8 cellular contexts compared by ENCODE assay signal in the genomic region with DNA sequence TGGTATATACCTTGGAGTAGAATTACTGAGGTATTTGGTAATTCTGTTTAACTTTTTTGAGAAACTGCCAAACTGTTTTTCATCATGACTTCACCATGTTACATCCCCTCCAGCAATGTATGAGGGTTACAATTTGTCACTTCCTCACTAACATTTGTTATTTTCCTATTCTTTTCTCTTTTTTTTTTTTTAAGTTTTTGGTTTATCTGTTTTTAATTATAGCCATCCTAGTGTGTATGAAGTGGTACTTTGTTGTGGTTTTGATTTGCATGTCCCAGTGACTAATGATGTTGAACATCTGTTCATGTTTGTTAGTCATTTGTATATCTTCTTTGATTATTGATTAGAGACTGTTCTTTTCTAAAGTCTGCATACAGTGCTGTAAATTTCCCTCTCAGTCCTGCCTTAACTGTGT.
DNase-seq lines count a peak whose midpoint lies in the region; ATAC-seq and TF ChIP-seq lines count a peak whose summit lies in the region.

No MANE protein-coding gene starts in this region.

- no peak overlapping the region for H3K4me3 Mint-ChIP-seq in endothelial cell (ENCODE audit: unreplicated experiment)

- H4K20me1 ChIP-seq in KMS-11 (ENCODE audit: insufficient read depth) (no peaks in the 10 kb centered on the region), Karpas-422 (ENCODE audit: insufficient read depth, low read depth, low read length) (no peaks in the 10 kb centered on the region)

- no peaks in the 10 kb centered on the region for H3K36me3 Mint-ChIP-seq in endothelial cell (ENCODE audit: low read depth, unreplicated experiment)

- H3K4me2 ChIP-seq in KMS-11 (peak overlapping the region; percentile 42), Karpas-422 (ENCODE audit: low read depth, low read length, poor library complexity, severe bottlenecking) (no peak overlapping the region)

- H3K27ac Mint-ChIP-seq in endothelial cell (ENCODE audit: unreplicated experiment), result no peak overlapping the region

- no peak for TF ChIP-seq POLR2A in upper lobe of left lung (IDR thresholded peaks at IDR 0.05)

- peak; percentile 70 for ATAC-seq in GM18861 (IDR thresholded peaks at IDR 0.05; ENCODE audit: unreplicated experiment)
- ATAC-seq in upper lobe of left lung (ENCODE audit: low FRiP score in 2 of 2), result no peak

- TF ChIP-seq CTCF in HFF-Myc (IDR thresholded peaks at IDR 0.05; ENCODE audit: low read depth, low read length, missing control alignments) (no peak), KMS-11 (conservative IDR thresholded peaks at IDR 0.05; ENCODE audit: low read depth, low read length) (no peak), fibroblast of villous mesenchyme (IDR thresholded peaks at IDR 0.05; ENCODE audit: insufficient read depth, low read depth, low read length) (no peak), upper lobe of left lung (IDR thresholded peaks at IDR 0.05) (no peak), endothelial cell (IDR thresholded peaks at IDR 0.05; ENCODE audit: unreplicated experiment) (no peak)

- H3K9ac ChIP-seq in KMS-11, result no peak overlapping the region
- no peak overlapping the region for H3K9ac ChIP-seq in Karpas-422 (ENCODE audit: low read length)

- H3K4me1 Mint-ChIP-seq in endothelial cell (ENCODE audit: unreplicated experiment), result no peaks in the 10 kb centered on the region

- no peak overlapping the region for H3K4me3 ChIP-seq in HFF-Myc (replicated peaks; ENCODE audit: low read depth, low read length)
- H3K4me3 ChIP-seq in KMS-11 (IDR thresholded peaks at IDR 0.05; ENCODE audit: insufficient read depth, low read depth, low read length), result no peak overlapping the region
- no peak overlapping the region for H3K4me3 ChIP-seq in fibroblast of villous mesenchyme (ENCODE audit: low read depth, low read length)
- H3K4me3 ChIP-seq in upper lobe of left lung, result no peak overlapping the region
- no peak overlapping the region for H3K4me3 ChIP-seq in H7 (ENCODE audit: insufficient read depth, low read depth, low read length)
- no peak overlapping the region for H3K4me3 ChIP-seq in Karpas-422 (ENCODE audit: low read length)

- H2AFZ ChIP-seq in KMS-11 (ENCODE audit: low read depth), result no peak overlapping the region
- no peak overlapping the region for H2AFZ ChIP-seq in Karpas-422 (ENCODE audit: low read length)

- no peaks in the 10 kb centered on the region for H3K9me2 ChIP-seq in Karpas-422 (replicated peaks; ENCODE audit: insufficient read depth, low read length)

- TF ChIP-seq EP300 in upper lobe of left lung (IDR thresholded peaks at IDR 0.05), result no peak

- H3K4me1 ChIP-seq in KMS-11 (ENCODE audit: low read depth, poor library complexity, severe bottlenecking) (peaks cover 51% of the 10 kb centered on the region), upper lobe of left lung (no peaks in the 10 kb centered on the region), Karpas-422 (ENCODE audit: low read length) (peaks cover 42% of the 10 kb centered on the region)

- H3K36me3 ChIP-seq in KMS-11 (ENCODE audit: insufficient read depth) (no peaks in the 10 kb centered on the region), upper lobe of left lung (no peaks in the 10 kb centered on the region), H7 (replicated peaks; ENCODE audit: control insufficient read depth, insufficient read depth, low read length) (no peaks in the 10 kb centered on the region), Karpas-422 (ENCODE audit: insufficient read depth, low read length) (no peaks in the 10 kb centered on the region)

- H3K27ac ChIP-seq in KMS-11, result no peak overlapping the region
- H3K27ac ChIP-seq in upper lobe of left lung, result no peak overlapping the region
- no peak overlapping the region for H3K27ac ChIP-seq in Karpas-422 (ENCODE audit: low read length)

- H3K79me2 ChIP-seq in KMS-11 (ENCODE audit: insufficient read depth, low read depth) (peaks cover 18% of the 10 kb centered on the region; the same call in 1 of the 2 replicates), Karpas-422 (ENCODE audit: low read length) (peaks cover 71% of the 10 kb centered on the region)

- no peaks in the 10 kb centered on the region for H3K27me3 ChIP-seq in KMS-11 (ENCODE audit: insufficient read depth, low read depth)
- H3K27me3 ChIP-seq in upper lobe of left lung, result no peaks in the 10 kb centered on the region
- H3K27me3 ChIP-seq in H7 (ENCODE audit: control insufficient read depth, insufficient read depth, low read length), result no peaks in the 10 kb centered on the region
- no peaks in the 10 kb centered on the region for H3K27me3 ChIP-seq in Karpas-422 (ENCODE audit: low read length)

- no peaks in the 10 kb centered on the region for H3K9me3 ChIP-seq in upper lobe of left lung
- H3K9me3 ChIP-seq in Karpas-422 (ENCODE audit: low read length), result no peaks in the 10 kb centered on the region

- no peaks in the 10 kb centered on the region for H3K9me3 Mint-ChIP-seq in endothelial cell (ENCODE audit: unreplicated experiment)

- no peaks in the 10 kb centered on the region for H3K27me3 Mint-ChIP-seq in endothelial cell (ENCODE audit: unreplicated experiment)

- DNase-seq in HFF-Myc (ENCODE audit: extremely low read depth, low read depth) (peak; percentile 39), fibroblast of villous mesenchyme (ENCODE audit: low read depth) (peak; percentile 39), upper lobe of left lung (no peak), endothelial cell (ENCODE audit: low spot score) (no peak), H7 (no peak), Karpas-422 (no peak)

Comparison
In these comparisons a context has a peak if more than half of its experiments do, and no peak if none do; other contexts are left out.
1. DNase-seq: peak in HFF-Myc (single experiment) and fibroblast of villous mesenchyme (single experiment); none in upper lobe of left lung (0 of 2), endothelial cell (single experiment), H7 (single experiment) and Karpas-422 (single experiment).